13 cellular contexts compared by ENCODE assay signal in genomic region chr3:119643528-119643927, GRCh38. TPM values are rescaled to one million over a fixed set of nuclear protein-coding genes. Genes with fewer than 3 reads are reported as not detected.
A peak's percentile ranks its signal among the peaks of the same experiment; 100 is the strongest.
DNase-seq lines count a peak whose midpoint lies in the region; ATAC-seq and TF ChIP-seq lines count a peak whose summit lies in the region.
"Had no signal": no experiment of that assay in that cellular context is flagged by ENCODE, and none has a peak within 500 bp of the region (broad histone marks: within the 10 kb centered on the region; RNA-seq: fewer than 3 reads in every experiment).

No MANE protein-coding gene starts in this region.

- peaks cover 5 to 17% of the 10 kb centered on the region in 2 donors for H3K36me3 Mint-ChIP-seq in activated T-cell treated with anti-CD3 and anti-CD28 coated beads, Interleukin-2, amount 50 U/mL, for 72 hours (ENCODE audit: insufficient read depth in 2 of 2)
- H3K36me3 Mint-ChIP-seq in stimulated activated effector memory CD8-positive, alpha-beta T cell treated with anti-CD3 and anti-CD28 coated beads, Interleukin-12 subunit alpha, Interleukin-12 subunit beta, amount 100 ng/mL, for 72 hours: peaks cover 22% of the 10 kb centered on the region

- H3K4me3 ChIP-seq in RWPE2 (ENCODE audit: severe bottlenecking) (no peak overlapping the region), fibroblast of villous mesenchyme (ENCODE audit: low read depth, low read length) (no peak overlapping the region)
- H3K4me3 ChIP-seq: body of pancreas, transverse colon had no signal

- no peak for ATAC-seq in activated T-cell treated with anti-CD3 and anti-CD28 coated beads, Interleukin-2, amount 50 U/mL, for 72 hours (replicated peaks in 1 of 2)
- peak; percentile 97 for ATAC-seq in RWPE2 (ENCODE audit: low read depth)
- ATAC-seq in stimulated activated effector memory CD8-positive, alpha-beta T cell treated with anti-CD3 and anti-CD28 coated beads, Interleukin-12 subunit alpha, Interleukin-12 subunit beta, amount 100 ng/mL, for 72 hours: no peak
- ATAC-seq: body of pancreas had no signal

- H3K9me3 Mint-ChIP-seq in activated T-cell treated with anti-CD3 and anti-CD28 coated beads, Interleukin-2, amount 50 U/mL, for 72 hours: peaks cover 2 to 3% of the 10 kb centered on the region in 2 donors
- H3K9me3 Mint-ChIP-seq in stimulated activated effector memory CD8-positive, alpha-beta T cell treated with anti-CD3 and anti-CD28 coated beads, Interleukin-12 subunit alpha, Interleukin-12 subunit beta, amount 100 ng/mL, for 72 hours: peaks cover 3% of the 10 kb centered on the region

- no peak for DNase-seq in activated T-cell treated with anti-CD3 and anti-CD28 coated beads, Interleukin-2, amount 50 U/mL, for 72 hours
- no peak for DNase-seq in activated T-cell treated with anti-CD3 and anti-CD28 coated beads, Interleukin-2, amount 50 U/mL, for 48 hours
- no peak for DNase-seq in RWPE2 (ENCODE audit: low spot score)
- DNase-seq in fibroblast of villous mesenchyme (ENCODE audit: low read depth): peak; percentile 71
- DNase-seq in stimulated activated effector memory CD8-positive, alpha-beta T cell treated with anti-CD3 and anti-CD28 coated beads, Interleukin-12 subunit alpha, Interleukin-12 subunit beta, amount 100 ng/mL, for 72 hours (ENCODE audit: low spot score in 2 of 2): no peak
- no peak for DNase-seq in NCI-H187 (lab: John Stamatoyannopoulos, UW)
- no peak for DNase-seq in DMS114 treated with DMSO at 0.1 percent for 48 hours (lab: John Stamatoyannopoulos, UW; ENCODE audit: unreplicated experiment)
- DNase-seq in NCI-H748 treated with DMSO at 0.1 percent for 48 hours (lab: John Stamatoyannopoulos, UW): no peak
- DNase-seq: body of pancreas; NCI-H2171; stimulated activated CD4-positive, alpha-beta T cell treated with anti-CD3 and anti-CD28 coated beads, Interleukin-4, amount 100 ng/mL, for 1 hour; transverse colon had no signal

- no peak for TF ChIP-seq CTCF in RWPE2 (IDR thresholded peaks at IDR 0.05; ENCODE audit: poor library complexity, severe bottlenecking)
- no peak for TF ChIP-seq CTCF in fibroblast of villous mesenchyme (IDR thresholded peaks at IDR 0.05; ENCODE audit: insufficient read depth, low read depth, low read length)

- H3K27me3 ChIP-seq in RWPE2 (ENCODE audit: insufficient read depth, poor library complexity, severe bottlenecking): no peaks in the 10 kb centered on the region
- H3K27me3 ChIP-seq: body of pancreas, transverse colon had no signal

- H3K27ac ChIP-seq in RWPE2 (ENCODE audit: poor library complexity, severe bottlenecking): no peak overlapping the region
- H3K27ac ChIP-seq: body of pancreas had no signal

- peaks cover 40% of the 10 kb centered on the region for H3K4me1 Mint-ChIP-seq in activated T-cell treated with anti-CD3 and anti-CD28 coated beads, Interleukin-2, amount 50 U/mL, for 72 hours (ENCODE audit: low read depth)
- H3K4me1 Mint-ChIP-seq in stimulated activated effector memory CD8-positive, alpha-beta T cell treated with anti-CD3 and anti-CD28 coated beads, Interleukin-12 subunit alpha, Interleukin-12 subunit beta, amount 100 ng/mL, for 72 hours: peaks cover 37% of the 10 kb centered on the region

- H3K4me1 ChIP-seq in RWPE2 (ENCODE audit: insufficient read depth, poor library complexity, severe bottlenecking): peaks cover 19% of the 10 kb centered on the region

- H3K4me3 Mint-ChIP-seq in activated T-cell treated with anti-CD3 and anti-CD28 coated beads, Interleukin-2, amount 50 U/mL, for 72 hours: peak overlapping the region in 1 of 2 donors; percentile 42
- no peak overlapping the region for H3K4me3 Mint-ChIP-seq in stimulated activated effector memory CD8-positive, alpha-beta T cell treated with anti-CD3 and anti-CD28 coated beads, Interleukin-12 subunit alpha, Interleukin-12 subunit beta, amount 100 ng/mL, for 72 hours

- H3K36me3 ChIP-seq in RWPE2 (ENCODE audit: low read depth): no peaks in the 10 kb centered on the region
- H3K36me3 ChIP-seq: transverse colon had no signal

- H3K27ac Mint-ChIP-seq in activated T-cell treated with anti-CD3 and anti-CD28 coated beads, Interleukin-2, amount 50 U/mL, for 72 hours: peak overlapping the region; percentile 39
- H3K27ac Mint-ChIP-seq in stimulated activated effector memory CD8-positive, alpha-beta T cell treated with anti-CD3 and anti-CD28 coated beads, Interleukin-12 subunit alpha, Interleukin-12 subunit beta, amount 100 ng/mL, for 72 hours: peak overlapping the region; percentile 46

- H3K27me3 Mint-ChIP-seq in activated T-cell treated with anti-CD3 and anti-CD28 coated beads, Interleukin-2, amount 50 U/mL, for 72 hours (ENCODE audit: low read depth): no peaks in the 10 kb centered on the region

- no peaks in the 10 kb centered on the region for H3K9me3 ChIP-seq in RWPE2 (ENCODE audit: severe bottlenecking)
- H3K9me3 ChIP-seq: body of pancreas, transverse colon had no signal

RNA-seq across cellular contexts. Expression of gene POPDC2, which starts 16.9 kb away (rescaled TPM):
- total RNA-seq in activated T-cell treated with anti-CD3 and anti-CD28 coated beads, Interleukin-2, amount 50 U/mL, for 72 hours: 1 to 10 TPM; 6.6 to 7.2 TPM
- 1.3 TPM in 2 replicates for total RNA-seq in fibroblast of villous mesenchyme

RNA-seq across cellular contexts. Expression of gene COX17, which starts 33.7 kb away (rescaled TPM):
- total RNA-seq in activated T-cell treated with anti-CD3 and anti-CD28 coated beads, Interleukin-2, amount 50 U/mL, for 72 hours: 10 to 100 TPM; 58.5 to 63.9 TPM
- total RNA-seq in fibroblast of villous mesenchyme: 10.8 and 15.8 TPM in 2 replicates

RNA-seq across cellular contexts. Expression of gene PLA1A, which starts 45.8 kb away (rescaled TPM):
- 1 to 10 TPM in 1 of 2 donors, under 1 TPM in 1; 0.79 to 1.2 TPM for total RNA-seq in activated T-cell treated with anti-CD3 and anti-CD28 coated beads, Interleukin-2, amount 50 U/mL, for 72 hours
- not detected in 2 replicates for total RNA-seq in fibroblast of villous mesenchyme

RNA-seq across cellular contexts. Expression of gene CFAP91, which starts 59.3 kb away (rescaled TPM):
- total RNA-seq in activated T-cell treated with anti-CD3 and anti-CD28 coated beads, Interleukin-2, amount 50 U/mL, for 72 hours: under 1 TPM; 0.30 to 0.41 TPM
- total RNA-seq in fibroblast of villous mesenchyme: 0.32 and 0.43 TPM in 2 replicates
- total RNA-seq: SK-MEL-5 had no signal
